8 cellular contexts compared by ENCODE assay signal in genomic region chr19:46601318-46602224, GRCh38. TPM values are rescaled to one million over a fixed set of nuclear protein-coding genes. Genes with fewer than 3 reads are reported as not detected.
DNase-seq lines count a peak whose midpoint lies in the region; ATAC-seq and TF ChIP-seq lines count a peak whose summit lies in the region.

Gene CALM3, plus strand, starts transcription at chr19:46601330. Its CDS starts 105 bp downstream, at chr19:46601435.

- H3K4me1 Mint-ChIP-seq in stimulated activated naive CD8-positive, alpha-beta T cell treated with anti-CD3 and anti-CD28 coated beads, Interleukin-15, Interleukin-2, amounts not matched to agents 100 ng/mL and 50 ng/mL, for 24 hours (ENCODE audit: low read depth): peaks cover 44% of the 10 kb centered on the region

- H3K9ac ChIP-seq in Karpas-422 (ENCODE audit: low read length): peak within 1 kb of the TSS; percentile 100

- H3K27ac Mint-ChIP-seq in stimulated activated naive CD8-positive, alpha-beta T cell treated with anti-CD3 and anti-CD28 coated beads, Interleukin-15, Interleukin-2, amounts not matched to agents 100 ng/mL and 50 ng/mL, for 24 hours: peak within 1 kb of the TSS; percentile 100

- peaks cover 22% of the 10 kb centered on the region for H3K4me1 ChIP-seq in Karpas-422 (ENCODE audit: low read length)

- H4K20me1 ChIP-seq in Karpas-422 (ENCODE audit: insufficient read depth, low read depth, low read length): peaks cover 30% of the 10 kb centered on the region; the same call in 1 of the 2 replicates

- H2AFZ ChIP-seq in Karpas-422 (ENCODE audit: low read length): peak within 1 kb of the TSS; percentile 96; the same call in 1 of the 2 replicates

- peaks cover 40% of the 10 kb centered on the region for H3K79me2 ChIP-seq in Karpas-422 (ENCODE audit: low read length)

- H3K9me2 ChIP-seq in Karpas-422 (replicated peaks; ENCODE audit: insufficient read depth, low read length): no peaks in the 10 kb centered on the region

- H3K4me3 ChIP-seq in Karpas-422 (ENCODE audit: low read length): peak within 1 kb of the TSS; percentile 98
- peak within 1 kb of the TSS; percentile 92 for H3K4me3 ChIP-seq in brain microvascular endothelial cell (ENCODE audit: low read depth, low read length)

- DNase-seq in ELR (ENCODE audit: low read depth) (peak; percentile 19), Karpas-422 (peak; percentile 68), brain microvascular endothelial cell (no peak)
- DNase-seq in activated CD4-positive, alpha-beta T cell treated with anti-CD3 and anti-CD28 coated beads, Interleukin-2, amount 50 U/mL, for 1 hour: no peak

- peaks cover 15% of the 10 kb centered on the region for H3K9me3 ChIP-seq in Karpas-422 (ENCODE audit: low read length)

- ATAC-seq in HG03135 (IDR thresholded peaks at IDR 0.05; ENCODE audit: unreplicated experiment): no peak
- ATAC-seq in HG02884 (IDR thresholded peaks at IDR 0.05; ENCODE audit: unreplicated experiment): no peak

- TF ChIP-seq CTCF in brain microvascular endothelial cell (IDR thresholded peaks at IDR 0.05; ENCODE audit: low read depth, low read length, missing control alignments): no peak

- peaks cover 5% of the 10 kb centered on the region; the same call in 1 of the 2 replicates for H3K27me3 ChIP-seq in Karpas-422 (ENCODE audit: low read length)
- H3K27me3 ChIP-seq in brain microvascular endothelial cell (replicated peaks): no peaks in the 10 kb centered on the region
- H3K27me3 ChIP-seq in layer of hippocampus (ENCODE audit: control insufficient read depth, insufficient read depth, low read length): no peaks in the 10 kb centered on the region

- in situ Hi-C loops in brain microvascular endothelial cell (cut with HindIII; ENCODE audit: low pct_ligation_motif_present, low sequenced_read_pairs): no loop called here

- H3K4me2 ChIP-seq in Karpas-422 (ENCODE audit: low read depth, low read length, poor library complexity, severe bottlenecking): peak within 1 kb of the TSS; percentile 86

- no peaks in the 10 kb centered on the region for H3K27me3 Mint-ChIP-seq in stimulated activated naive CD8-positive, alpha-beta T cell treated with anti-CD3 and anti-CD28 coated beads, Interleukin-15, Interleukin-2, amounts not matched to agents 100 ng/mL and 50 ng/mL, for 24 hours

- H3K36me3 ChIP-seq in Karpas-422 (ENCODE audit: insufficient read depth, low read length): peaks cover 3% of the 10 kb centered on the region; the same call in 1 of the 2 replicates
- peaks cover 11% of the 10 kb centered on the region for H3K36me3 ChIP-seq in brain microvascular endothelial cell (replicated peaks)

- H3K9me3 Mint-ChIP-seq in stimulated activated naive CD8-positive, alpha-beta T cell treated with anti-CD3 and anti-CD28 coated beads, Interleukin-15, Interleukin-2, amounts not matched to agents 100 ng/mL and 50 ng/mL, for 24 hours: peaks cover 17% of the 10 kb centered on the region

- peaks cover 28% of the 10 kb centered on the region for H3K36me3 Mint-ChIP-seq in stimulated activated naive CD8-positive, alpha-beta T cell treated with anti-CD3 and anti-CD28 coated beads, Interleukin-15, Interleukin-2, amounts not matched to agents 100 ng/mL and 50 ng/mL, for 24 hours (ENCODE audit: low read depth)

- H3K27ac ChIP-seq in Karpas-422 (ENCODE audit: low read length) (peak within 1 kb of the TSS; percentile 92), brain microvascular endothelial cell (peak within 1 kb of the TSS; percentile 100), layer of hippocampus (ENCODE audit: low read depth, low read length) (peak within 1 kb of the TSS; percentile 100)

- H3K4me3 Mint-ChIP-seq in stimulated activated naive CD8-positive, alpha-beta T cell treated with anti-CD3 and anti-CD28 coated beads, Interleukin-15, Interleukin-2, amounts not matched to agents 100 ng/mL and 50 ng/mL, for 24 hours: peak within 1 kb of the TSS; percentile 97

RNA-seq across cellular contexts. Expression of gene CALM3, which starts in this region (rescaled TPM):
- total RNA-seq in Karpas-422 (2014; rRNA removed; shearing (Covaris generic); ENCODE audit: low replicate concordance): 103 and 122 TPM in 2 replicates

Comparison
In these comparisons a context has a peak if more than half of its experiments do, and no peak if none do; other contexts are left out.
1. DNase-seq: peak in ELR (single experiment) and Karpas-422 (single experiment); none in brain microvascular endothelial cell (single experiment) and activated CD4-positive, alpha-beta T cell treated with anti-CD3 and anti-CD28 coated beads, Interleukin-2, amount 50 U/mL, for 1 hour (single experiment).
2. Peak in every context shown above with its lines, with median percentiles within 50 percentile points of each other: H3K27ac ChIP-seq.